ENCODE assay signal across 10 cellular contexts in genomic region chr12:1529228-1529861, GRCh38.
DNase-seq lines count a peak whose midpoint lies in the region; ATAC-seq and TF ChIP-seq lines count a peak whose summit lies in the region.
"Had no signal": no experiment of that assay in that cellular context is flagged by ENCODE, and none has a peak within 500 bp of the region (broad histone marks: within the 10 kb centered on the region; RNA-seq: fewer than 3 reads in every experiment).

No MANE protein-coding gene starts in this region.

- H3K36me3 Mint-ChIP-seq in neural crest cell (ENCODE audit: low read depth), result no peaks in the 10 kb centered on the region

- peaks cover 32 to 72% (median 62%) of the 10 kb centered on the region in 10 experiments for H3K4me1 ChIP-seq in BLaER1 treated with 17β-estradiol and CSF1 and Interleukin-3, amounts not matched to agents 10 nM and 100 nM
- H3K4me1 ChIP-seq in HUES6 (ENCODE audit: control insufficient read depth, insufficient read depth, low read length) (peaks cover 14% of the 10 kb centered on the region; the same call in 1 of the 2 replicates), ectodermal cell (ENCODE audit: control insufficient read depth, insufficient read depth, low read length) (peaks cover 15% of the 10 kb centered on the region), foreskin keratinocyte (peaks cover 5% of the 10 kb centered on the region)

- TF ChIP-seq CTCF in neural crest cell (conservative IDR thresholded peaks at IDR 0.05) (no peak), foreskin keratinocyte (conservative IDR thresholded peaks at IDR 0.05) (no peak)

- ATAC-seq in foreskin keratinocyte (no peak), GM18909 (IDR thresholded peaks at IDR 0.05; ENCODE audit: poor library complexity, unreplicated experiment) (no peak), HG02938 (IDR thresholded peaks at IDR 0.05; ENCODE audit: unreplicated experiment) (no peak)

- peak overlapping the region in 2 of 11 experiments; percentile 56 to 58; a peak in 3 of 22 replicates for H3K9ac ChIP-seq in BLaER1 treated with 17β-estradiol and CSF1 and Interleukin-3, amounts not matched to agents 10 nM and 100 nM
- H3K9ac ChIP-seq in HUES6 (ENCODE audit: low read length), result no peak overlapping the region

- peaks cover 31% of the 10 kb centered on the region for H3K4me1 Mint-ChIP-seq in neural crest cell

- H3K9me3 Mint-ChIP-seq in neural crest cell, result no peaks in the 10 kb centered on the region

- WGBS in ectodermal cell, 2 experiments, result 43 to 50% methylated on average over 11 of the region's 11 CpGs

- peaks cover 0 to 70% (median 52%) of the 10 kb centered on the region in 11 experiments; a peak in 19 of 22 replicates for H4K20me1 ChIP-seq in BLaER1 treated with 17β-estradiol and CSF1 and Interleukin-3, amounts not matched to agents 10 nM and 100 nM

- H3K36me3 ChIP-seq in BLaER1 treated with 17β-estradiol and CSF1 and Interleukin-3, amounts not matched to agents 10 nM and 100 nM, result no peaks in the 10 kb centered on the region
- H3K36me3 ChIP-seq in HUES6 (ENCODE audit: control insufficient read depth, insufficient read depth, low read length), result no peaks in the 10 kb centered on the region
- no peaks in the 10 kb centered on the region for H3K36me3 ChIP-seq in ectodermal cell (ENCODE audit: control insufficient read depth, insufficient read depth, low read length)

- peak overlapping the region; percentile 98 for H3K4me3 Mint-ChIP-seq in neural crest cell

- H3K4me2 ChIP-seq in BLaER1 treated with 17β-estradiol and CSF1 and Interleukin-3, amounts not matched to agents 10 nM and 100 nM, result peak overlapping the region; percentile 92 to 99 (median 95); a peak in 20 of 22 replicates

- H3K9me3 ChIP-seq in BLaER1 treated with 17β-estradiol and CSF1 and Interleukin-3, amounts not matched to agents 10 nM and 100 nM (replicated peaks in 1 of 11), result peaks cover 0 to 2% (median 0%) of the 10 kb centered on the region in 11 experiments; a peak in 1 of 22 replicates
- H3K9me3 ChIP-seq in HUES6 (ENCODE audit: control insufficient read depth, insufficient read depth, low read depth, low read length) (no peaks in the 10 kb centered on the region), ectodermal cell (ENCODE audit: control insufficient read depth, low read length) (no peaks in the 10 kb centered on the region)
- H3K9me3 ChIP-seq: mucosa of descending colon had no signal

- H3K27me3 ChIP-seq in BLaER1 treated with 17β-estradiol and CSF1 and Interleukin-3, amounts not matched to agents 10 nM and 100 nM, result peaks cover 67 to 93% (median 80%) of the 10 kb centered on the region in 11 experiments
- H3K27me3 ChIP-seq in HUES6 (ENCODE audit: control insufficient read depth, insufficient read depth, low read length) (peaks cover 85% of the 10 kb centered on the region), ectodermal cell (ENCODE audit: control insufficient read depth, insufficient read depth, low read length, poor library complexity, severe bottlenecking) (peaks cover 66% of the 10 kb centered on the region), foreskin keratinocyte (peaks cover 12% of the 10 kb centered on the region)

- H3K27ac ChIP-seq in BLaER1 treated with 17β-estradiol and CSF1 and Interleukin-3, amounts not matched to agents 10 nM and 100 nM, result no peak overlapping the region
- H3K27ac ChIP-seq in HUES6 (ENCODE audit: low read depth, low read length) (no peak overlapping the region), ectodermal cell (ENCODE audit: insufficient read depth, low read depth, low read length, poor library complexity, severe bottlenecking) (no peak overlapping the region), foreskin keratinocyte (no peak overlapping the region)

- peak overlapping the region in 9 of 10 experiments; percentile 53 to 72 (median 61); a peak in 18 of 20 replicates for H3K4me3 ChIP-seq in BLaER1 treated with 17β-estradiol and CSF1 and Interleukin-3, amounts not matched to agents 10 nM and 100 nM
- H3K4me3 ChIP-seq in HUES6 (ENCODE audit: low read depth, low read length) (peak overlapping the region; percentile 61), ectodermal cell (ENCODE audit: insufficient read depth, low read depth, low read length) (peak overlapping the region; percentile 48)
- H3K4me3 ChIP-seq: mucosa of descending colon had no signal

- DNase-seq in neural crest cell (ENCODE audit: low read depth, low spot score) (no peak), NOMO-1 treated with DMSO at 0.1 percent for 48 hours (lab: John Stamatoyannopoulos, UW; ENCODE audit: unreplicated experiment) (no peak), foreskin keratinocyte (no peak)
- DNase-seq: NCI-H82 had no signal

- H3K27me3 Mint-ChIP-seq in neural crest cell (ENCODE audit: low read depth), result peaks cover 53% of the 10 kb centered on the region

- no peak overlapping the region for H3K27ac Mint-ChIP-seq in neural crest cell (ENCODE audit: unreplicated experiment)
